16 cellular contexts compared by ENCODE assay signal in genomic region chr9:30995951-30996738, GRCh38.
DNase-seq lines count a peak whose midpoint lies in the region; ATAC-seq, FAIRE-seq and TF ChIP-seq lines count a peak whose summit lies in the region.
"Had no signal": no experiment of that assay in that cellular context is flagged by ENCODE, and none has a peak within 500 bp of the region (broad histone marks: within the 10 kb centered on the region; RNA-seq: fewer than 3 reads in every experiment).

No MANE protein-coding gene starts in this region.

- no peak overlapping the region for H3K9ac ChIP-seq in HepG2 (ENCODE audit: insufficient read depth, low read depth, low read length)

- no peaks in the 10 kb centered on the region for H3K4me1 ChIP-seq in HepG2 (ENCODE audit: insufficient read depth, low read length)
- H3K4me1 ChIP-seq in right lobe of liver = no peaks in the 10 kb centered on the region
- H3K4me1 ChIP-seq in body of pancreas = peaks cover 15% of the 10 kb centered on the region

- no peaks in the 10 kb centered on the region for H4K20me1 ChIP-seq in HepG2 (ENCODE audit: insufficient read depth, low read length)

- no peak for ATAC-seq in HepG2
- no peak for ATAC-seq in right lobe of liver
- ATAC-seq in body of pancreas = peak; percentile 86
- ATAC-seq: GM23338 had no signal

- H3K27ac Mint-ChIP-seq in activated T-helper 1 cell treated with anti-CD3 and anti-CD28 coated beads, Interleukin-12 subunit alpha, Interleukin-12 subunit beta, Interleukin-2, Interleukin-4 antibody, amounts not matched to agents 30 ng/mL and 10 ng/mL and 1 ng/mL, durations not matched to agents 14 hours and 24 hours and 36 hours = no peak overlapping the region
- H3K27ac Mint-ChIP-seq: B cell; CD4-positive, alpha-beta T cell; GM23338; H9 had no signal

- TF ChIP-seq POLR2A in HepG2 (IDR thresholded peaks at IDR 0.05; ENCODE audit: insufficient read depth in 1 of 2, low read depth in 2 of 2, low read length in 2 of 2) (no peak), right lobe of liver (IDR thresholded peaks at IDR 0.05) (no peak), body of pancreas (IDR thresholded peaks at IDR 0.05) (no peak)

- no peak for TF ChIP-seq RAD21 in HepG2 (CRISPR knock-in tag; IDR thresholded peaks at IDR 0.05)

- TF ChIP-seq EP300 in HepG2 (IDR thresholded peaks at IDR 0.05; ENCODE audit: low read depth in 2 of 2, low read length in 2 of 2) (no peak), HepG2 (CRISPR knock-in tag; IDR thresholded peaks at IDR 0.05; ENCODE audit: borderline replicate concordance) (no peak)

- no peaks in the 10 kb centered on the region for H3K27me3 Mint-ChIP-seq in activated T-helper 1 cell treated with anti-CD3 and anti-CD28 coated beads, Interleukin-12 subunit alpha, Interleukin-12 subunit beta, Interleukin-2, Interleukin-4 antibody, amounts not matched to agents 30 ng/mL and 10 ng/mL and 1 ng/mL, durations not matched to agents 14 hours and 24 hours and 36 hours (ENCODE audit: insufficient read depth)
- H3K27me3 Mint-ChIP-seq: B cell; CD4-positive, alpha-beta T cell had no signal

- H3K4me3 ChIP-seq in HepG2 (replicated peaks in 1 of 3; ENCODE audit: insufficient read depth in 1 of 3, low read depth in 2 of 3, low read length in 3 of 3) (no peak overlapping the region), right lobe of liver (no peak overlapping the region), body of pancreas (no peak overlapping the region)
- H3K4me3 ChIP-seq: GM23338 had no signal

- peaks cover 4% of the 10 kb centered on the region for H3K9me3 Mint-ChIP-seq in activated T-helper 1 cell treated with anti-CD3 and anti-CD28 coated beads, Interleukin-12 subunit alpha, Interleukin-12 subunit beta, Interleukin-2, Interleukin-4 antibody, amounts not matched to agents 30 ng/mL and 10 ng/mL and 1 ng/mL, durations not matched to agents 14 hours and 24 hours and 36 hours
- H3K9me3 Mint-ChIP-seq: CD4-positive, alpha-beta T cell had no signal

- H3K27me3 ChIP-seq in HepG2 (ENCODE audit: control insufficient read depth in 1 of 2, insufficient read depth in 2 of 2, low read length in 2 of 2) (no peaks in the 10 kb centered on the region), right lobe of liver (no peaks in the 10 kb centered on the region), body of pancreas (no peaks in the 10 kb centered on the region)

- no peaks in the 10 kb centered on the region for H3K36me3 Mint-ChIP-seq in activated T-helper 1 cell treated with anti-CD3 and anti-CD28 coated beads, Interleukin-12 subunit alpha, Interleukin-12 subunit beta, Interleukin-2, Interleukin-4 antibody, amounts not matched to agents 30 ng/mL and 10 ng/mL and 1 ng/mL, durations not matched to agents 14 hours and 24 hours and 36 hours (ENCODE audit: low read depth)

- H3K4me2 ChIP-seq in HepG2 (ENCODE audit: low read depth, low read length) = no peak overlapping the region
- H3K4me2 ChIP-seq: GM23338 had no signal

- H3K27ac ChIP-seq in HepG2 (ENCODE audit: extremely low read length, insufficient read depth, low read length) = no peak overlapping the region
- no peak overlapping the region for H3K27ac ChIP-seq in right lobe of liver
- peak overlapping the region in 1 of 4 donors; percentile 58 for H3K27ac ChIP-seq in body of pancreas

- in situ Hi-C loops in HepG2 (cut with HindIII; ENCODE audit: extremely low pct_ligation_motif_present, low pct_unique_long_range_greater_than_20kb) = no loop called here

- H3K36me3 ChIP-seq in HepG2 (replicated peaks in 1 of 2; ENCODE audit: control insufficient read depth in 1 of 2, insufficient read depth in 2 of 2, low read length in 2 of 2) = no peaks in the 10 kb centered on the region
- no peaks in the 10 kb centered on the region for H3K36me3 ChIP-seq in right lobe of liver
- no peaks in the 10 kb centered on the region for H3K36me3 ChIP-seq in body of pancreas (replicated peaks in 1 of 2; ENCODE audit: insufficient read depth in 1 of 2, low read depth in 2 of 2)

- TF ChIP-seq CTCF in HepG2 (CRISPR knock-in tag; IDR thresholded peaks at IDR 0.05) (no peak), right lobe of liver (IDR thresholded peaks at IDR 0.05) (no peak), body of pancreas (IDR thresholded peaks at IDR 0.05) (no peak)

- no peak overlapping the region for H2AFZ ChIP-seq in HepG2 (ENCODE audit: low read length)
- H2AFZ ChIP-seq: GM23338 had no signal

- CTCF ChIA-PET in HepG2 (lab: Yijun Ruan, JAX; ENCODE audit: low intra/inter-chr PET ratio, low total read pairs) = no interaction called here

- no peak overlapping the region for H3K4me3 Mint-ChIP-seq in activated T-helper 1 cell treated with anti-CD3 and anti-CD28 coated beads, Interleukin-12 subunit alpha, Interleukin-12 subunit beta, Interleukin-2, Interleukin-4 antibody, amounts not matched to agents 30 ng/mL and 10 ng/mL and 1 ng/mL, durations not matched to agents 14 hours and 24 hours and 36 hours
- H3K4me3 Mint-ChIP-seq: B cell; CD4-positive, alpha-beta T cell; GM23338; H9 had no signal

- POLR2A ChIA-PET in HepG2 (lab: Yijun Ruan, JAX) = no interaction called here

- BruUV-seq in HepG2 (replicated peaks; lab: Mats Ljungman, UMichigan) = no TSS peak

- H3K9me3 ChIP-seq in HepG2 (ENCODE audit: low read length) = no peaks in the 10 kb centered on the region
- no peaks in the 10 kb centered on the region for H3K9me3 ChIP-seq in right lobe of liver
- no peaks in the 10 kb centered on the region for H3K9me3 ChIP-seq in body of pancreas

- no peaks in the 10 kb centered on the region for H3K79me2 ChIP-seq in HepG2 (ENCODE audit: insufficient read depth, low read length)

- 22% methylated on average over 5 of the region's 5 CpGs for WGBS in HepG2 (ENCODE audit: low lambda C conversion rate)
- 61% methylated on average over 5 of the region's 5 CpGs for WGBS in right lobe of liver (ENCODE audit: insufficient coverage, low coverage, low lambda C conversion rate, missing lambda C conversion rate)
- 71 to 72% methylated on average over 5 of the region's 5 CpGs for WGBS in body of pancreas, 2 donors

- no peak for FAIRE-seq in HepG2 (lab: Jason Lieb, UNC)
- peak; percentile 65 for FAIRE-seq in islet of Langerhans (lab: Jason Lieb, UNC)
- FAIRE-seq: A204.1, GM12892 had no signal

- intact Hi-C loops in HepG2 (cut with micrococcal nuclease; ENCODE audit: unreplicated experiment) (no loop called here), right lobe of liver (cut with DNase I) (no loop called here), body of pancreas (cut with DNase I) (no loop called here)
- intact Hi-C loops in activated T-helper 1 cell treated with anti-CD3 and anti-CD28 coated beads, Interleukin-12 subunit alpha, Interleukin-12 subunit beta, Interleukin-2, Interleukin-4 antibody, amounts not matched to agents 30 ng/mL and 10 ng/mL and 1 ng/mL, durations not matched to agents 14 hours and 24 hours and 36 hours (cut with micrococcal nuclease) = no loop called here

- no peaks in the 10 kb centered on the region for H3K4me1 Mint-ChIP-seq in activated T-helper 1 cell treated with anti-CD3 and anti-CD28 coated beads, Interleukin-12 subunit alpha, Interleukin-12 subunit beta, Interleukin-2, Interleukin-4 antibody, amounts not matched to agents 30 ng/mL and 10 ng/mL and 1 ng/mL, durations not matched to agents 14 hours and 24 hours and 36 hours (ENCODE audit: low read depth)
- H3K4me1 Mint-ChIP-seq: B cell, GM23338, H9 had no signal

- DNase-seq in HepG2 (ENCODE audit: low spot score) (peak; percentile 4), right lobe of liver (no peak), body of pancreas (no peak), HuH-7.5 (ENCODE audit: low spot score) (no peak), NCI-H2171 treated with DMSO at 0.1 percent for 48 hours (lab: John Stamatoyannopoulos, UW) (no peak)
- no peak for DNase-seq in activated T-helper 1 cell treated with anti-CD3 and anti-CD28 coated beads, Interleukin-12 subunit alpha, Interleukin-12 subunit beta, Interleukin-2, Interleukin-4 antibody, amounts not matched to agents 30 ng/mL and 10 ng/mL and 1 ng/mL, durations not matched to agents 14 hours and 24 hours and 36 hours (ENCODE audit: low spot score)
- DNase-seq: C1 segment of cervical spinal cord; CD4-positive, alpha-beta T cell; DND-41; GDM1; H9 had no signal

TF ChIP-seq in HepG2, 621 proteins besides CTCF, POLR2A, EP300 and RAD21 (continues in another document):
- TF ChIP-seq ZBTB10 (CRISPR knock-in tag; IDR thresholded peaks at IDR 0.05; ENCODE audit: borderline replicate concordance) (no peak), NFIC (IDR thresholded peaks at IDR 0.05; ENCODE audit: low read length) (peak; percentile 31; the same call in 1 of the 2 replicates), ZNF670 (CRISPR knock-in tag; IDR thresholded peaks at IDR 0.05; ENCODE audit: borderline replicate concordance) (no peak), MXD3 (CRISPR knock-in tag; IDR thresholded peaks at IDR 0.05) (no peak)
